Comparison of ENCODE assay signal across 9 cellular contexts in genomic region chr16:81729451-81729850, GRCh38. TPM values are rescaled to one million over a fixed set of nuclear protein-coding genes. Genes with fewer than 3 reads are reported as not detected.
DNase-seq lines count a peak whose midpoint lies in the region; ATAC-seq and TF ChIP-seq lines count a peak whose summit lies in the region.
"Had no signal": no experiment of that assay in that cellular context is flagged by ENCODE, and none has a peak within 500 bp of the region (broad histone marks: within the 10 kb centered on the region; RNA-seq: fewer than 3 reads in every experiment).

No MANE protein-coding gene starts in this region.

- no peak overlapping the region for H3K27ac ChIP-seq in CD8-positive, alpha-beta memory T cell (ENCODE audit: low read depth, low read length)
- H3K27ac ChIP-seq in HEK293 (ENCODE audit: extremely low read depth, low read depth, low read length) (no peak overlapping the region), hepatocyte (no peak overlapping the region)

- no peaks in the 10 kb centered on the region for H3K9me3 ChIP-seq in CD8-positive, alpha-beta memory T cell (ENCODE audit: low read length)
- H3K9me3 ChIP-seq in HEK293 (ENCODE audit: control insufficient read depth, insufficient read depth, low read depth, low read length) (no peaks in the 10 kb centered on the region), hepatocyte (ENCODE audit: low read depth) (no peaks in the 10 kb centered on the region)

- no peak overlapping the region for H3K4me2 ChIP-seq in hepatocyte

- H3K27me3 ChIP-seq in CD8-positive, alpha-beta memory T cell (ENCODE audit: insufficient read depth, low read length, poor library complexity, severe bottlenecking), result no peaks in the 10 kb centered on the region
- H3K27me3 ChIP-seq in hepatocyte, result no peaks in the 10 kb centered on the region

- H3K9me2 ChIP-seq in hepatocyte (replicated peaks; ENCODE audit: insufficient read depth), result no peaks in the 10 kb centered on the region

- POLR2A ChIA-PET in CD8-positive, alpha-beta memory T cell (lab: Charles Lee), result interaction anchor here (0.8 kb wide), 1 partner anchor 15 kb away, joined by 3 read pairs; no protein-coding TSS in a partner anchor
- POLR2A ChIA-PET in HEK293 (lab: Yijun Ruan, JAX), result no interaction called here

- CTCF ChIA-PET in CD8-positive, alpha-beta memory T cell (lab: Charles Lee), result interaction anchor here (0.9 to 3.0 kb wide), 21 partner anchors 8 to 362 kb away, joined by 3 to 17 read pairs (median 4); no protein-coding TSS in a partner anchor
- CTCF ChIA-PET in HEK293 (lab: Yijun Ruan, JAX), result interaction anchor here (0.6 to 1.6 kb wide), 14 partner anchors 11 to 468 kb away, joined by 3 to 7 read pairs (median 4); partner anchors contain the start of gene GAN

- no peaks in the 10 kb centered on the region for H3K9me3 Mint-ChIP-seq in CD8-positive, alpha-beta memory T cell
- H3K9me3 Mint-ChIP-seq in brain, result peaks cover 0 to 7% (median 3%) of the 10 kb centered on the region in 5 experiments
- H3K9me3 Mint-ChIP-seq in natural killer cell treated with Interleukin-12 subunit alpha and Interleukin-12 subunit beta and Interleukin-15 and Interleukin-18, amount 100 ng/mL, for 72 hours, result no peaks in the 10 kb centered on the region

- TF ChIP-seq CTCF in HEK293 (tag by site-specific recombination; IDR thresholded peaks at IDR 0.05) (no peak), brain (conservative IDR thresholded peaks at IDR 0.05) (no peak), hepatocyte (IDR thresholded peaks at IDR 0.05; ENCODE audit: poor library complexity) (no peak)

- peaks cover 0 to 4% of the 10 kb centered on the region in 2 donors for H3K27me3 Mint-ChIP-seq in CD8-positive, alpha-beta memory T cell
- H3K27me3 Mint-ChIP-seq in brain, result peaks cover 4% of the 10 kb centered on the region
- H3K27me3 Mint-ChIP-seq in natural killer cell treated with Interleukin-12 subunit alpha and Interleukin-12 subunit beta and Interleukin-15 and Interleukin-18, amount 100 ng/mL, for 72 hours, result peaks cover 0 to 5% of the 10 kb centered on the region in 2 donors

- H3K4me3 ChIP-seq in CD8-positive, alpha-beta memory T cell (ENCODE audit: low read length), result no peak overlapping the region
- no peak overlapping the region for H3K4me3 ChIP-seq in HEK293 (ENCODE audit: low read depth, low read length)
- H3K4me3 ChIP-seq in hepatocyte, result no peak overlapping the region

- whole genome bisulfite sequencing in hepatocyte (ENCODE audit: low lambda C conversion rate, missing lambda C conversion rate), result 79% methylated on average over 16 of the region's 16 CpGs

- H3K36me3 ChIP-seq in CD8-positive, alpha-beta memory T cell (ENCODE audit: insufficient read depth, low read length), result no peaks in the 10 kb centered on the region
- H3K36me3 ChIP-seq in HEK293 (ENCODE audit: control insufficient read depth in 2 of 2, insufficient read depth in 1 of 2, low read length in 2 of 2) (no peaks in the 10 kb centered on the region), hepatocyte (replicated peaks; ENCODE audit: insufficient read depth, low read depth) (no peaks in the 10 kb centered on the region)

- H3K4me1 Mint-ChIP-seq in CD8-positive, alpha-beta memory T cell, result peaks cover 13 to 17% (median 16%) of the 10 kb centered on the region in 3 donors
- peaks cover 56% of the 10 kb centered on the region for H3K4me1 Mint-ChIP-seq in brain
- H3K4me1 Mint-ChIP-seq in natural killer cell treated with Interleukin-12 subunit alpha and Interleukin-12 subunit beta and Interleukin-15 and Interleukin-18, amount 100 ng/mL, for 72 hours (ENCODE audit: low read depth in 2 of 2), result peaks cover 13 to 18% of the 10 kb centered on the region in 2 donors

- no peak for ATAC-seq in natural killer cell treated with Interleukin-12 subunit alpha and Interleukin-12 subunit beta and Interleukin-15 and Interleukin-18, amount 100 ng/mL, for 72 hours

- no peaks in the 10 kb centered on the region for H3K79me2 ChIP-seq in hepatocyte

- H3K4me3 Mint-ChIP-seq in CD8-positive, alpha-beta memory T cell, result peak overlapping the region; percentile 29 to 78 (median 59)
- H3K4me3 Mint-ChIP-seq in brain, result peak overlapping the region in 3 of 5 experiments; percentile 35 to 61 (median 55)
- peak overlapping the region; percentile 87 for H3K4me3 Mint-ChIP-seq in natural killer cell treated with Interleukin-12 subunit alpha and Interleukin-12 subunit beta and Interleukin-15 and Interleukin-18, amount 100 ng/mL, for 72 hours

- no peak overlapping the region for H2AFZ ChIP-seq in hepatocyte

- peaks cover 15% of the 10 kb centered on the region for H3K4me1 ChIP-seq in CD8-positive, alpha-beta memory T cell (ENCODE audit: insufficient read depth, low read length)
- H3K4me1 ChIP-seq in HEK293 (ENCODE audit: control insufficient read depth, insufficient read depth, low read length), result no peaks in the 10 kb centered on the region
- H3K4me1 ChIP-seq in hepatocyte (ENCODE audit: insufficient read depth), result peaks cover 10% of the 10 kb centered on the region

- DNase-seq in CD8-positive, alpha-beta memory T cell, result no peak
- DNase-seq in natural killer cell treated with Interleukin-12 subunit alpha and Interleukin-12 subunit beta and Interleukin-15 and Interleukin-18, amount 100 ng/mL, for 72 hours (ENCODE audit: low spot score), result no peak
- no peak for DNase-seq in NCI-H2107 (lab: John Stamatoyannopoulos, UW)
- DNase-seq in kidney tubule cell (ENCODE audit: low spot score), result no peak
- DNase-seq in hepatocyte (ENCODE audit: low spot score), result no peak
- DNase-seq: activated CD4-positive, CD25-positive, alpha-beta regulatory T cell treated with anti-CD3 and anti-CD28 coated beads, Interleukin-2, amount 50 U/mL, for 72 hours; Right ventricle myocardium superior had no signal

- H3K36me3 Mint-ChIP-seq in CD8-positive, alpha-beta memory T cell, result no peaks in the 10 kb centered on the region
- no peaks in the 10 kb centered on the region for H3K36me3 Mint-ChIP-seq in brain
- H3K36me3 Mint-ChIP-seq in natural killer cell treated with Interleukin-12 subunit alpha and Interleukin-12 subunit beta and Interleukin-15 and Interleukin-18, amount 100 ng/mL, for 72 hours, result no peaks in the 10 kb centered on the region

- H3K27ac Mint-ChIP-seq in CD8-positive, alpha-beta memory T cell, result peak overlapping the region in 4 of 8 donors; percentile 36 to 74 (median 50)
- peak overlapping the region; percentile 26 to 93 (median 78) for H3K27ac Mint-ChIP-seq in brain
- peak overlapping the region; percentile 56 to 81 for H3K27ac Mint-ChIP-seq in natural killer cell treated with Interleukin-12 subunit alpha and Interleukin-12 subunit beta and Interleukin-15 and Interleukin-18, amount 100 ng/mL, for 72 hours

- H4K20me1 ChIP-seq in hepatocyte (ENCODE audit: insufficient read depth, poor library complexity, severe bottlenecking), result no peaks in the 10 kb centered on the region

TF ChIP-seq in HEK293, 187 proteins besides CTCF, POLR2A, EP300 and RAD21:
- no peak for TF ChIP-seq ZNF623 (tag by site-specific recombination; IDR thresholded peaks at IDR 0.05)
- peak; percentile 78; the same call in 1 of the 2 replicates for TF ChIP-seq MZF1 (tag by site-specific recombination; IDR thresholded peaks at IDR 0.05; ENCODE audit: borderline replicate concordance)
- TF ChIP-seq ZNF341 (tag by site-specific recombination; IDR thresholded peaks at IDR 0.05; ENCODE audit: low read depth), result 0 out of 2 replicates have a peak, but pooled peaks have one; percentile 36
- TF ChIP-seq EGR2 (tag by site-specific recombination; IDR thresholded peaks at IDR 0.05; ENCODE audit: low read depth), result peak; percentile 24; the same call in 1 of the 2 replicates
- TF ChIP-seq, protein P1, sequence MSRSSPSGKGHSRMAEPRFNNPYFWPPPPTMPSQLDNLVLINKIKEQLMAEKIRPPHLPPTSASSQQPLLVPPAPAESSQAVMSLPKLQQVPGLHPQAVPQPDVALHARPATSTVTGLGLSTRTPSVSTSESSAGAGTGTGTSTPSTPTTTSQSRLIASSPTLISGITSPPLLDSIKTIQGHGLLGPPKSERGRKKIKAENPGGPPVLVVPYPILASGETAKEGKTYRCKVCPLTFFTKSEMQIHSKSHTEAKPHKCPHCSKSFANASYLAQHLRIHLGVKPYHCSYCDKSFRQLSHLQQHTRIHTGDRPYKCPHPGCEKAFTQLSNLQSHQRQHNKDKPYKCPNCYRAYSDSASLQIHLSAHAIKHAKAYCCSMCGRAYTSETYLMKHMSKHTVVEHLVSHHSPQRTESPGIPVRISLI (tag by site-specific recombination; IDR thresholded peaks at IDR 0.05), result peak; percentile 35; the same call in 1 of the 2 replicates
- peak; percentile 15; the same call in 1 of the 2 replicates for TF ChIP-seq ZFHX2 (tag by site-specific recombination; conservative IDR thresholded peaks at IDR 0.05)
- no peak for TF ChIP-seq ZNF146 (tag by site-specific recombination; IDR thresholded peaks at IDR 0.05)

RNA-seq across cellular contexts. Expression of gene PLCG2, which starts 49.6 kb away (rescaled TPM):
- total RNA-seq in CD8-positive, alpha-beta memory T cell, result 10 to 100 TPM; 14.2 to 16.2 TPM
- polyA plus RNA-seq in CD8-positive, alpha-beta memory T cell, result 5.4 TPM
- polyA plus RNA-seq in brain (ENCODE audit: insufficient read depth, low read depth, low replicate concordance) (6.8 TPM), hepatocyte (2.5 and 5.0 TPM in 2 replicates)
- 100 to 1,000 TPM in 1 of 2 donors, 10 to 100 TPM in 1; 73.4 to 101 TPM for total RNA-seq in natural killer cell treated with Interleukin-12 subunit alpha and Interleukin-12 subunit beta and Interleukin-15 and Interleukin-18, amount 100 ng/mL, for 72 hours
- 5.0 and 7.8 TPM in 2 replicates for total RNA-seq in hepatocyte
